Comparison of ENCODE assay signal across 10 cellular contexts in the genomic region with DNA sequence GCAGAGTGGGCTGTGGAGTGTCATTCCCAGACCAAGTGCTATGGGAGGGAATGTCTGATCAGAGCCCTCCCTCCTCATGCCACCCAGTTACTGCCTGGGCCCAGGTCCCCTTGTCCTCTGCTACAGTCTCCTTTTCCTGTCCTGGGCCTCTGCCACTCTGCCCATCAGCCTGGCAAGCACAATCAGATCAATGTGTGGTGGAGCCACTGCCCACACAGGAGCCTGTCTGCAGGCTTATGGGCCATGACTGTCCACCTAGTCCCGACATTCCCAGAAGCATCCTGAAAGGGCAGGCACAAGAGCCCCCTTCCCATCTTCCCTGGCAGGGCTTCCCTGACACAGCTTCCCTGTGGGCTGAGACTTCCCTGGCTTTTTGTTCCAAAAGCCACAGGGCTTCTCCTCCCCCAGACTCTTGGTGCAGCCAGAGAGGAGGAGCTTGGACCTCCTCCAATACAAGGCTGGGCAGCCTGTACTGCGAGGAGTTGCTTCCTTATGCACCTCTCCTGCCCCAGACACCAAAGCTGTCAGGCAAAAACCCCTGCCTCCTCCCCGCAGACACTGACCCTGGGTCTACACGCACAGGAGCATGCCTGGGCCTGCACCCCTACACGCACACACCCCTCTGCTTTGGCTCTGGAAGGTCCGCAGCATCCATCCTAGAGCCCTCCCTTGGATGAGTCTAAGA. TPM values are rescaled to one million over a fixed set of nuclear protein-coding genes. Genes with fewer than 3 reads are reported as not detected.
DNase-seq lines count a peak whose midpoint lies in the region; ATAC-seq, FAIRE-seq and TF ChIP-seq lines count a peak whose summit lies in the region.
"Had no signal": no experiment of that assay in that cellular context is flagged by ENCODE, and none has a peak within 500 bp of the region (broad histone marks: within the 10 kb centered on the region; RNA-seq: fewer than 3 reads in every experiment).

No MANE protein-coding gene starts in this region.

- no peaks in the 10 kb centered on the region for H3K9me3 ChIP-seq in A673 (ENCODE audit: low read depth, low read length, poor library complexity, severe bottlenecking)
- H3K9me3 ChIP-seq in astrocyte (ENCODE audit: insufficient read depth, low read depth, low read length), result no peaks in the 10 kb centered on the region
- no peaks in the 10 kb centered on the region for H3K9me3 ChIP-seq in esophagus squamous epithelium

- H3K4me1 ChIP-seq in A673 (ENCODE audit: insufficient read depth, low read length, poor library complexity, severe bottlenecking) (peaks cover 5% of the 10 kb centered on the region), astrocyte (ENCODE audit: insufficient read depth, low read length) (peaks cover 6% of the 10 kb centered on the region), esophagus squamous epithelium (peaks cover 4 to 24% (median 5%) of the 10 kb centered on the region in 3 donors)

- no peak overlapping the region for H3K4me2 ChIP-seq in astrocyte (ENCODE audit: low read length)

- no peaks in the 10 kb centered on the region for H4K20me1 ChIP-seq in astrocyte (ENCODE audit: insufficient read depth, low read length)

- H3K27me3 Mint-ChIP-seq in astrocyte (ENCODE audit: low read depth, unreplicated experiment), result peaks cover 50% of the 10 kb centered on the region

- TF ChIP-seq POLR2A in esophagus squamous epithelium (IDR thresholded peaks at IDR 0.05), result no peak

- DNase-seq in A673 (ENCODE audit: low spot score) (peak; percentile 54), NCI-H1105 (lab: John Stamatoyannopoulos, UW) (peak; percentile 67), astrocyte (ENCODE audit: low read depth) (peak; percentile 43), esophagus squamous epithelium (lab: John Stamatoyannopoulos, UW) (no peak), NOMO-1 treated with DMSO at 0.1 percent for 48 hours (lab: John Stamatoyannopoulos, UW; ENCODE audit: unreplicated experiment) (no peak)
- no peak for DNase-seq in stimulated activated CD4-positive, alpha-beta T cell treated with anti-CD3 and anti-CD28 coated beads, Interleukin-15, amount 100 ng/mL, for 24 hours
- DNase-seq: activated CD4-positive, alpha-beta T cell treated with anti-CD3 and anti-CD28 coated beads, Interleukin-2, amount 50 U/mL, for 48 hours had no signal

- H3K4me3 ChIP-seq in A673 (ENCODE audit: low read depth, low read length, poor library complexity, severe bottlenecking), result no peak overlapping the region
- H3K4me3 ChIP-seq in astrocyte (ENCODE audit: insufficient read depth, low read depth, low read length), result no peak overlapping the region
- no peak overlapping the region for H3K4me3 ChIP-seq in esophagus squamous epithelium

- POLR2A ChIA-PET in A673 (lab: Charles Lee; ENCODE audit: low non-redundant PET), result no interaction called here

- CTCF ChIA-PET in A673 (lab: Charles Lee), result no interaction called here

- no peak overlapping the region for H3K4me3 Mint-ChIP-seq in astrocyte (ENCODE audit: unreplicated experiment)

- H3K27me3 ChIP-seq in A673 (replicated peaks; ENCODE audit: insufficient read depth, low read depth, low read length, poor library complexity), result no peaks in the 10 kb centered on the region
- H3K27me3 ChIP-seq in astrocyte (ENCODE audit: insufficient read depth, low read length), result no peaks in the 10 kb centered on the region
- no peaks in the 10 kb centered on the region for H3K27me3 ChIP-seq in layer of hippocampus (ENCODE audit: control insufficient read depth, insufficient read depth, low read length)
- H3K27me3 ChIP-seq in esophagus squamous epithelium, result peaks cover 0 to 29% (median 0%) of the 10 kb centered on the region in 4 donors

- no peak for FAIRE-seq in astrocyte (lab: Jason Lieb, UNC)

- no peak for ATAC-seq in GM18511 (IDR thresholded peaks at IDR 0.05; ENCODE audit: unreplicated experiment)

- H3K27ac ChIP-seq in A673 (ENCODE audit: low read depth, low read length, poor library complexity, severe bottlenecking) (no peak overlapping the region), astrocyte (ENCODE audit: low read depth, low read length) (no peak overlapping the region), layer of hippocampus (ENCODE audit: low read depth, low read length) (peak overlapping the region; percentile 68), esophagus squamous epithelium (no peak overlapping the region)

- intact Hi-C loops in A673 (cut with micrococcal nuclease; ENCODE audit: unreplicated experiment) (no loop called here), esophagus squamous epithelium (cut with DNase I) (no loop called here)

- TF ChIP-seq CTCF in A673 (conservative IDR thresholded peaks at IDR 0.05; ENCODE audit: low read depth, low read length) (no peak), astrocyte (IDR thresholded peaks at IDR 0.05; ENCODE audit: insufficient read depth, low read depth, low read length) (no peak), esophagus squamous epithelium (IDR thresholded peaks at IDR 0.05) (no peak)

- peaks cover 7% of the 10 kb centered on the region for H3K36me3 Mint-ChIP-seq in astrocyte (ENCODE audit: low read depth, unreplicated experiment)

- H3K36me3 ChIP-seq in A673 (ENCODE audit: insufficient read depth, low read length, poor library complexity, severe bottlenecking) (no peaks in the 10 kb centered on the region), astrocyte (ENCODE audit: insufficient read depth, low read length) (no peaks in the 10 kb centered on the region), esophagus squamous epithelium (no peaks in the 10 kb centered on the region)

- no TSS peak for BruUV-seq in A673 (replicated peaks; lab: Mats Ljungman, UMichigan)

- no peaks in the 10 kb centered on the region for H3K79me2 ChIP-seq in astrocyte (ENCODE audit: insufficient read depth, low read length)

- 19 to 40% methylated on average over 2 to 3 of the region's 6 CpGs for WGBS in esophagus squamous epithelium, 2 donors

- peaks cover 22% of the 10 kb centered on the region for H3K4me1 Mint-ChIP-seq in astrocyte (ENCODE audit: low read depth, unreplicated experiment)

- no peak overlapping the region for H3K27ac Mint-ChIP-seq in astrocyte (ENCODE audit: unreplicated experiment)

- H2AFZ ChIP-seq in astrocyte (ENCODE audit: low read depth, low read length), result no peak overlapping the region

- H3K9me3 Mint-ChIP-seq in astrocyte (ENCODE audit: unreplicated experiment), result no peaks in the 10 kb centered on the region

- no peak overlapping the region for H3K9ac ChIP-seq in astrocyte (ENCODE audit: low read length)

RNA-seq across cellular contexts. Expression of gene CNTN2, which starts 29.2 kb away (rescaled TPM):
- total RNA-seq in A673 (2021) (not detected in 2 replicates), astrocyte (0.07 and 0.23 TPM in 2 replicates), esophagus squamous epithelium (under 1 TPM in 1 of 4 donors, not detected in 3; 0.19 TPM)
- total RNA-seq: M059J had no signal

Comparison
In these comparisons a context has a peak if more than half of its experiments do, and no peak if none do; other contexts are left out.
1. DNase-seq: peak in A673 (single experiment), NCI-H1105 (single experiment) and astrocyte (single experiment); none in esophagus squamous epithelium (single experiment), NOMO-1 treated with DMSO at 0.1 percent for 48 hours (single experiment) and stimulated activated CD4-positive, alpha-beta T cell treated with anti-CD3 and anti-CD28 coated beads, Interleukin-15, amount 100 ng/mL, for 24 hours (single experiment).